Comparison of ENCODE assay signal across 1 cellular context in the genomic region with DNA sequence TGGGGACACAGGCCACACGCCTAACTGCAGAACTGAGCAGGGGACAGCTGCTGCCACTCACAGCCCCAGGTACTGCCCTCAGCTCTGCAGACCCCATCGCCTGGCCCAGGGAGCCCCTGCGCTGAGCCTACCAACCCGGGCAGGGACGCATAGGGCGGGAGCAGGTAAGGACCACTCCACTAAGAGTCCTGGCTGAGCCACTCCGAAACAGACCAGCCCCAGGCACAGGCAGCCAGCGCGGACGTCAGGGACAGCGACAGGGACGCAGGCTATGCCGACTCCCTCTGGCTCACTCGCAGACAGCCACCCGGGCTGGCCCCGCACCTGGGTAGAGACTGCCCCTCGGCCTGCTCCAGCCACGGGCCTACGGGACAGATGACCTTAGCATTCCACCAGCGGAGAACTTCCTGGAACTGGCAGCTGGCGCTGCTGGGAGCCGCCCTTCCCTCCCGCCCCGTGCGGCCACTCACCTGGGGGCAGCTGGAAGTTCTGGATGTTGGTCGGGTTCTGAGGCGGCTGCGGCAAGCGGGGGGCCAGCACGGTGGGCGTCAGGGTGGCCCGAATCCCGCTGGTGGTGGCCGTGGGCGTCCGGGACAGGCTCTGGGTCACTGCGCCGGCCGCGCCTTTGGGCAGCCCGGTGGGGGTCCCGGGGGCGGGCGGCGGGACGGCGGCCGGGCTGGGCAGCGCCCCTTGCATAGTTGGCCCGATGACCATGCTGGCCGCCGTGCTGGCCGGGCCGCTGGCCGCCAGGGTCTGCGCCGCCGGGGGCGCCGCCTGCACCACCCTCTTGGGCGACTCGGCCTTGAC.
A peak's percentile ranks its signal among the peaks of the same experiment; 100 is the strongest.
TF ChIP-seq lines count a peak whose summit lies in the region.

No MANE protein-coding gene starts in this region.

TF ChIP-seq in HepG2, 621 proteins besides CTCF, POLR2A, EP300 and RAD21 (continued from another document and continues in another):
- TF ChIP-seq, protein P1, sequence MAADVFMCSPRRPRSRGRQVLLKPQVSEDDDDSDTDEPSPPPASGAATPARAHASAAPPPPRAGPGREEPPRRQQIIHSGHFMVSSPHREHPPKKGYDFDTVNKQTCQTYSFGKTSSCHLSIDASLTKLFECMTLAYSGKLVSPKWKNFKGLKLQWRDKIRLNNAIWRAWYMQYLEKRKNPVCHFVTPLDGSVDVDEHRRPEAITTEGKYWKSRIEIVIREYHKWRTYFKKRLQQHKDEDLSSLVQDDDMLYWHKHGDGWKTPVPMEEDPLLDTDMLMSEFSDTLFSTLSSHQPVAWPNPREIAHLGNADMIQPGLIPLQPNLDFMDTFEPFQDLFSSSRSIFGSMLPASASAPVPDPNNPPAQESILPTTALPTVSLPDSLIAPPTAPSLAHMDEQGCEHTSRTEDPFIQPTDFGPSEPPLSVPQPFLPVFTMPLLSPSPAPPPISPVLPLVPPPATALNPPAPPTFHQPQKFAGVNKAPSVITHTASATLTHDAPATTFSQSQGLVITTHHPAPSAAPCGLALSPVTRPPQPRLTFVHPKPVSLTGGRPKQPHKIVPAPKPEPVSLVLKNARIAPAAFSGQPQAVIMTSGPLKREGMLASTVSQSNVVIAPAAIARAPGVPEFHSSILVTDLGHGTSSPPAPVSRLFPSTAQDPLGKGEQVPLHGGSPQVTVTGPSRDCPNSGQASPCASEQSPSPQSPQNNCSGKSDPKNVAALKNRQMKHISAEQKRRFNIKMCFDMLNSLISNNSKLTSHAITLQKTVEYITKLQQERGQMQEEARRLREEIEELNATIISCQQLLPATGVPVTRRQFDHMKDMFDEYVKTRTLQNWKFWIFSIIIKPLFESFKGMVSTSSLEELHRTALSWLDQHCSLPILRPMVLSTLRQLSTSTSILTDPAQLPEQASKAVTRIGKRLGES (CRISPR knock-in tag; IDR thresholded peaks at IDR 0.05; ENCODE audit: borderline replicate concordance): peak; percentile 34; the same call in 1 of the 2 replicates
- TF ChIP-seq GATA4 (IDR thresholded peaks at IDR 0.05; ENCODE audit: borderline replicate concordance, low read depth) (no peak), ZNF136 (CRISPR knock-in tag; IDR thresholded peaks at IDR 0.05; ENCODE audit: low read depth) (peak; percentile 74; the same call in 1 of the 2 replicates), HOXA9 (CRISPR knock-in tag; IDR thresholded peaks at IDR 0.05; ENCODE audit: borderline replicate concordance) (no peak), ZFX (CRISPR knock-in tag; IDR thresholded peaks at IDR 0.05; ENCODE audit: low read depth) (peak; percentile 82), DR1 (CRISPR knock-in tag; IDR thresholded peaks at IDR 0.05) (peak; percentile 61; the same call in 1 of the 2 replicates), TCF12 (IDR thresholded peaks at IDR 0.05) (no peak), TCF12 (CRISPR knock-in tag; IDR thresholded peaks at IDR 0.05) (no peak), ARNT (IDR thresholded peaks at IDR 0.05) (no peak), ATF7 (IDR thresholded peaks at IDR 0.05) (no peak), ATF7 (CRISPR knock-in tag; IDR thresholded peaks at IDR 0.05) (no peak), ZNF256 (CRISPR knock-in tag; conservative IDR thresholded peaks at IDR 0.05) (peak; percentile 76; the same call in 1 of the 2 replicates), ZNF792 (CRISPR knock-in tag; IDR thresholded peaks at IDR 0.05) (peak; percentile 47; the same call in 1 of the 2 replicates), POGZ (CRISPR knock-in tag; IDR thresholded peaks at IDR 0.05) (peak; percentile 37; the same call in 1 of the 2 replicates), SRSF9 (IDR thresholded peaks at IDR 0.05; ENCODE audit: borderline replicate concordance, insufficient read depth, low read depth, low read length, poor library complexity, severe bottlenecking) (no peak), ZNF234 (CRISPR knock-in tag; conservative IDR thresholded peaks at IDR 0.05) (no peak), GABPA (IDR thresholded peaks at IDR 0.05; ENCODE audit: low read depth, low read length) (no peak), GABPA (CRISPR knock-in tag; IDR thresholded peaks at IDR 0.05; ENCODE audit: low read depth) (no peak), LCORL (IDR thresholded peaks at IDR 0.05) (no peak), LCORL (CRISPR knock-in tag; IDR thresholded peaks at IDR 0.05) (peak; percentile 63; the same call in 1 of the 2 replicates), HOXA3 (CRISPR knock-in tag; IDR thresholded peaks at IDR 0.05) (peak; percentile 73), GATAD2A (CRISPR knock-in tag; IDR thresholded peaks at IDR 0.05) (peak; percentile 56), NFKBIZ (CRISPR knock-in tag; IDR thresholded peaks at IDR 0.05) (0 out of 2 replicates have a peak, but pooled peaks have one; percentile 58), PITX1 (CRISPR knock-in tag; IDR thresholded peaks at IDR 0.05) (peak; percentile 61; the same call in 1 of the 2 replicates), KLF12 (CRISPR knock-in tag; IDR thresholded peaks at IDR 0.05; ENCODE audit: borderline replicate concordance) (peak; percentile 68; the same call in 1 of the 2 replicates), TEAD3 (CRISPR knock-in tag; optimal IDR thresholded peaks at IDR 0.05; ENCODE audit: borderline replicate concordance) (peak; percentile 90), NFIC (IDR thresholded peaks at IDR 0.05; ENCODE audit: low read length) (no peak), ZBTB7A (CRISPR knock-in tag; IDR thresholded peaks at IDR 0.05) (no peak), WIZ (CRISPR knock-in tag; IDR thresholded peaks at IDR 0.05) (no peak), CENPX (CRISPR knock-in tag; IDR thresholded peaks at IDR 0.05) (no peak), ZBTB1 (CRISPR knock-in tag; IDR thresholded peaks at IDR 0.05; ENCODE audit: borderline replicate concordance) (0 out of 2 replicates have a peak, but pooled peaks have one; percentile 51), NR2F2 (IDR thresholded peaks at IDR 0.05; ENCODE audit: borderline replicate concordance, low read depth) (no peak), ZBTB21 (CRISPR knock-in tag; IDR thresholded peaks at IDR 0.05) (no peak), IKZF1 (IDR thresholded peaks at IDR 0.05) (no peak), YEATS4 (CRISPR knock-in tag; IDR thresholded peaks at IDR 0.05; ENCODE audit: borderline replicate concordance) (peak; percentile 57; the same call in 1 of the 2 replicates), ZSCAN25 (CRISPR knock-in tag; IDR thresholded peaks at IDR 0.05) (peak; percentile 58; the same call in 1 of the 2 replicates), RFXAP (CRISPR knock-in tag; IDR thresholded peaks at IDR 0.05; ENCODE audit: borderline replicate concordance) (peak; percentile 62; the same call in 1 of the 2 replicates), TCF7 (IDR thresholded peaks at IDR 0.05; ENCODE audit: low read depth) (no peak), HMG20B (CRISPR knock-in tag; conservative IDR thresholded peaks at IDR 0.05) (peak; percentile 40; the same call in 1 of the 2 replicates), ZNF558 (CRISPR knock-in tag; IDR thresholded peaks at IDR 0.05; ENCODE audit: borderline replicate concordance) (peak; percentile 33; the same call in 1 of the 2 replicates), ZFP90 (CRISPR knock-in tag; IDR thresholded peaks at IDR 0.05; ENCODE audit: borderline replicate concordance) (no peak), FLYWCH1 (CRISPR knock-in tag; IDR thresholded peaks at IDR 0.05) (no peak), RXRA (CRISPR knock-in tag; IDR thresholded peaks at IDR 0.05) (peak; percentile 73)
- TF ChIP-seq, protein P2, sequence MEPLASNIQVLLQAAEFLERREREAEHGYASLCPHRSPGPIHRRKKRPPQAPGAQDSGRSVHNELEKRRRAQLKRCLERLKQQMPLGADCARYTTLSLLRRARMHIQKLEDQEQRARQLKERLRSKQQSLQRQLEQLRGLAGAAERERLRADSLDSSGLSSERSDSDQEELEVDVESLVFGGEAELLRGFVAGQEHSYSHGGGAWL (CRISPR knock-in tag; IDR thresholded peaks at IDR 0.05): peak; percentile 63; the same call in 1 of the 2 replicates
- TF ChIP-seq, protein P3, sequence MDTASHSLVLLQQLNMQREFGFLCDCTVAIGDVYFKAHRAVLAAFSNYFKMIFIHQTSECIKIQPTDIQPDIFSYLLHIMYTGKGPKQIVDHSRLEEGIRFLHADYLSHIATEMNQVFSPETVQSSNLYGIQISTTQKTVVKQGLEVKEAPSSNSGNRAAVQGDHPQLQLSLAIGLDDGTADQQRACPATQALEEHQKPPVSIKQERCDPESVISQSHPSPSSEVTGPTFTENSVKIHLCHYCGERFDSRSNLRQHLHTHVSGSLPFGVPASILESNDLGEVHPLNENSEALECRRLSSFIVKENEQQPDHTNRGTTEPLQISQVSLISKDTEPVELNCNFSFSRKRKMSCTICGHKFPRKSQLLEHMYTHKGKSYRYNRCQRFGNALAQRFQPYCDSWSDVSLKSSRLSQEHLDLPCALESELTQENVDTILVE (CRISPR knock-in tag; IDR thresholded peaks at IDR 0.05): peak; percentile 75; the same call in 1 of the 2 replicates
- TF ChIP-seq, protein P4, sequence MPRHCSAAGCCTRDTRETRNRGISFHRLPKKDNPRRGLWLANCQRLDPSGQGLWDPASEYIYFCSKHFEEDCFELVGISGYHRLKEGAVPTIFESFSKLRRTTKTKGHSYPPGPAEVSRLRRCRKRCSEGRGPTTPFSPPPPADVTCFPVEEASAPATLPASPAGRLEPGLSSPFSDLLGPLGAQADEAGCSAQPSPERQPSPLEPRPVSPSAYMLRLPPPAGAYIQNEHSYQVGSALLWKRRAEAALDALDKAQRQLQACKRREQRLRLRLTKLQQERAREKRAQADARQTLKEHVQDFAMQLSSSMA (CRISPR knock-in tag; IDR thresholded peaks at IDR 0.05): no peak; the same call in 1 of the 2 replicates
- TF ChIP-seq, protein P5, sequence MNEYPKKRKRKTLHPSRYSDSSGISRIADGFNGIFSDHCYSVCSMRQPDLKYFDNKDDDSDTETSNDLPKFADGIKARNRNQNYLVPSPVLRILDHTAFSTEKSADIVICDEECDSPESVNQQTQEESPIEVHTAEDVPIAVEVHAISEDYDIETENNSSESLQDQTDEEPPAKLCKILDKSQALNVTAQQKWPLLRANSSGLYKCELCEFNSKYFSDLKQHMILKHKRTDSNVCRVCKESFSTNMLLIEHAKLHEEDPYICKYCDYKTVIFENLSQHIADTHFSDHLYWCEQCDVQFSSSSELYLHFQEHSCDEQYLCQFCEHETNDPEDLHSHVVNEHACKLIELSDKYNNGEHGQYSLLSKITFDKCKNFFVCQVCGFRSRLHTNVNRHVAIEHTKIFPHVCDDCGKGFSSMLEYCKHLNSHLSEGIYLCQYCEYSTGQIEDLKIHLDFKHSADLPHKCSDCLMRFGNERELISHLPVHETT (CRISPR knock-in tag; conservative IDR thresholded peaks at IDR 0.05): no peak
- TF ChIP-seq, protein P6, sequence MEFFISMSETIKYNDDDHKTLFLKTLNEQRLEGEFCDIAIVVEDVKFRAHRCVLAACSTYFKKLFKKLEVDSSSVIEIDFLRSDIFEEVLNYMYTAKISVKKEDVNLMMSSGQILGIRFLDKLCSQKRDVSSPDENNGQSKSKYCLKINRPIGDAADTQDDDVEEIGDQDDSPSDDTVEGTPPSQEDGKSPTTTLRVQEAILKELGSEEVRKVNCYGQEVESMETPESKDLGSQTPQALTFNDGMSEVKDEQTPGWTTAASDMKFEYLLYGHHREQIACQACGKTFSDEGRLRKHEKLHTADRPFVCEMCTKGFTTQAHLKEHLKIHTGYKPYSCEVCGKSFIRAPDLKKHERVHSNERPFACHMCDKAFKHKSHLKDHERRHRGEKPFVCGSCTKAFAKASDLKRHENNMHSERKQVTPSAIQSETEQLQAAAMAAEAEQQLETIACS (CRISPR knock-in tag; IDR thresholded peaks at IDR 0.05): peak; percentile 47; the same call in 1 of the 2 replicates
- TF ChIP-seq, protein P7, sequence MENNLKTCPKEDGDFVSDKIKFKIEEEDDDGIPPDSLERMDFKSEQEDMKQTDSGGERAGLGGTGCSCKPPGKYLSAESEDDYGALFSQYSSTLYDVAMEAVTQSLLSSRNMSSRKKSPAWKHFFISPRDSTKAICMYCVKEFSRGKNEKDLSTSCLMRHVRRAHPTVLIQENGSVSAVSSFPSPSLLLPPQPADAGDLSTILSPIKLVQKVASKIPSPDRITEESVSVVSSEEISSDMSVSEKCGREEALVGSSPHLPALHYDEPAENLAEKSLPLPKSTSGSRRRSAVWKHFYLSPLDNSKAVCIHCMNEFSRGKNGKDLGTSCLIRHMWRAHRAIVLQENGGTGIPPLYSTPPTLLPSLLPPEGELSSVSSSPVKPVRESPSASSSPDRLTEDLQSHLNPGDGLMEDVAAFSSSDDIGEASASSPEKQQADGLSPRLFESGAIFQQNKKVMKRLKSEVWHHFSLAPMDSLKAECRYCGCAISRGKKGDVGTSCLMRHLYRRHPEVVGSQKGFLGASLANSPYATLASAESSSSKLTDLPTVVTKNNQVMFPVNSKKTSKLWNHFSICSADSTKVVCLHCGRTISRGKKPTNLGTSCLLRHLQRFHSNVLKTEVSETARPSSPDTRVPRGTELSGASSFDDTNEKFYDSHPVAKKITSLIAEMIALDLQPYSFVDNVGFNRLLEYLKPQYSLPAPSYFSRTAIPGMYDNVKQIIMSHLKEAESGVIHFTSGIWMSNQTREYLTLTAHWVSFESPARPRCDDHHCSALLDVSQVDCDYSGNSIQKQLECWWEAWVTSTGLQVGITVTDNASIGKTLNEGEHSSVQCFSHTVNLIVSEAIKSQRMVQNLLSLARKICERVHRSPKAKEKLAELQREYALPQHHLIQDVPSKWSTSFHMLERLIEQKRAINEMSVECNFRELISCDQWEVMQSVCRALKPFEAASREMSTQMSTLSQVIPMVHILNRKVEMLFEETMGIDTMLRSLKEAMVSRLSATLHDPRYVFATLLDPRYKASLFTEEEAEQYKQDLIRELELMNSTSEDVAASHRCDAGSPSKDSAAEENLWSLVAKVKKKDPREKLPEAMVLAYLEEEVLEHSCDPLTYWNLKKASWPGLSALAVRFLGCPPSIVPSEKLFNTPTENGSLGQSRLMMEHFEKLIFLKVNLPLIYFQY (CRISPR knock-in tag; IDR thresholded peaks at IDR 0.05; ENCODE audit: borderline replicate concordance): peak; percentile 73
- TF ChIP-seq, protein P8, sequence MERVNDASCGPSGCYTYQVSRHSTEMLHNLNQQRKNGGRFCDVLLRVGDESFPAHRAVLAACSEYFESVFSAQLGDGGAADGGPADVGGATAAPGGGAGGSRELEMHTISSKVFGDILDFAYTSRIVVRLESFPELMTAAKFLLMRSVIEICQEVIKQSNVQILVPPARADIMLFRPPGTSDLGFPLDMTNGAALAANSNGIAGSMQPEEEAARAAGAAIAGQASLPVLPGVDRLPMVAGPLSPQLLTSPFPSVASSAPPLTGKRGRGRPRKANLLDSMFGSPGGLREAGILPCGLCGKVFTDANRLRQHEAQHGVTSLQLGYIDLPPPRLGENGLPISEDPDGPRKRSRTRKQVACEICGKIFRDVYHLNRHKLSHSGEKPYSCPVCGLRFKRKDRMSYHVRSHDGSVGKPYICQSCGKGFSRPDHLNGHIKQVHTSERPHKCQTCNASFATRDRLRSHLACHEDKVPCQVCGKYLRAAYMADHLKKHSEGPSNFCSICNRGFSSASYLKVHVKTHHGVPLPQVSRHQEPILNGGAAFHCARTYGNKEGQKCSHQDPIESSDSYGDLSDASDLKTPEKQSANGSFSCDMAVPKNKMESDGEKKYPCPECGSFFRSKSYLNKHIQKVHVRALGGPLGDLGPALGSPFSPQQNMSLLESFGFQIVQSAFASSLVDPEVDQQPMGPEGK (CRISPR knock-in tag; IDR thresholded peaks at IDR 0.05): peak; percentile 82
